ENCODE assay signal across 1 cellular context in genomic region chr14:99270491-99271287, GRCh38.
TF ChIP-seq lines count a peak whose summit lies in the region.

No MANE protein-coding gene starts in this region.

TF ChIP-seq in HEK293, 187 proteins besides CTCF, POLR2A, EP300 and RAD21 (continued from another document and continues in another):
- TF ChIP-seq ZSCAN4 (tag by site-specific recombination; IDR thresholded peaks at IDR 0.05) (no peak), ZNF169 (tag by site-specific recombination; IDR thresholded peaks at IDR 0.05) (no peak), ZNF148 (tag by site-specific recombination; IDR thresholded peaks at IDR 0.05; ENCODE audit: borderline replicate concordance) (no peak), TRIM28 (IDR thresholded peaks at IDR 0.05; ENCODE audit: borderline replicate concordance, low read length) (no peak), ZNF211 (tag by site-specific recombination; IDR thresholded peaks at IDR 0.05; ENCODE audit: low read depth) (no peak), ZBTB7A (tag by site-specific recombination; IDR thresholded peaks at IDR 0.05; ENCODE audit: low read depth) (no peak), ZNF660 (tag by site-specific recombination; IDR thresholded peaks at IDR 0.05) (0 out of 2 replicates have a peak, but pooled peaks have one; percentile 11), ZNF513 (tag by site-specific recombination; IDR thresholded peaks at IDR 0.05) (no peak), ZFP41 (tag by site-specific recombination; IDR thresholded peaks at IDR 0.05; ENCODE audit: borderline replicate concordance) (no peak), KLF7 (tag by site-specific recombination; IDR thresholded peaks at IDR 0.05; ENCODE audit: borderline replicate concordance) (no peak), ZNF404 (tag by site-specific recombination; IDR thresholded peaks at IDR 0.05) (no peak), ZNF76 (tag by site-specific recombination; IDR thresholded peaks at IDR 0.05; ENCODE audit: borderline replicate concordance, low read depth) (no peak), KLF9 (tag by site-specific recombination; IDR thresholded peaks at IDR 0.05; ENCODE audit: low read depth) (no peak), YY2 (tag by site-specific recombination; IDR thresholded peaks at IDR 0.05) (peak; percentile 53; the same call in 1 of the 2 replicates), SCRT2 (tag by site-specific recombination; IDR thresholded peaks at IDR 0.05) (no peak), GLIS2 (tag by site-specific recombination; IDR thresholded peaks at IDR 0.05) (peak; percentile 60), ZNF23 (tag by site-specific recombination; IDR thresholded peaks at IDR 0.05; ENCODE audit: borderline replicate concordance) (no peak), WT1 (tag by site-specific recombination; IDR thresholded peaks at IDR 0.05) (no peak), ZNF10 (tag by site-specific recombination; IDR thresholded peaks at IDR 0.05) (no peak), ZSCAN30 (tag by site-specific recombination; IDR thresholded peaks at IDR 0.05) (no peak), ZNF623 (tag by site-specific recombination; IDR thresholded peaks at IDR 0.05) (no peak), ZIC2 (tag by site-specific recombination; IDR thresholded peaks at IDR 0.05) (peak; percentile 59), ZFP37 (tag by site-specific recombination; IDR thresholded peaks at IDR 0.05) (no peak), SP2 (tag by site-specific recombination; IDR thresholded peaks at IDR 0.05) (no peak), SALL2 (tag by site-specific recombination; IDR thresholded peaks at IDR 0.05; ENCODE audit: borderline replicate concordance) (no peak), ZNF707 (tag by site-specific recombination; IDR thresholded peaks at IDR 0.05) (no peak), ZNF555 (tag by site-specific recombination; conservative IDR thresholded peaks at IDR 0.05) (no peak), MEIS1 (CRISPR knock-in tag; IDR thresholded peaks at IDR 0.05; ENCODE audit: borderline replicate concordance) (no peak), BCL6B (tag by site-specific recombination; IDR thresholded peaks at IDR 0.05) (no peak), ZNF146 (tag by site-specific recombination; IDR thresholded peaks at IDR 0.05) (no peak), GLI2 (tag by site-specific recombination; IDR thresholded peaks at IDR 0.05; ENCODE audit: borderline replicate concordance, low read depth) (no peak), RBAK (tag by site-specific recombination; IDR thresholded peaks at IDR 0.05) (no peak), ZNF26 (tag by site-specific recombination; IDR thresholded peaks at IDR 0.05) (no peak), FEZF1 (tag by site-specific recombination; IDR thresholded peaks at IDR 0.05) (no peak), ZBTB21 (tag by site-specific recombination; IDR thresholded peaks at IDR 0.05) (no peak), ZNF132 (tag by site-specific recombination; IDR thresholded peaks at IDR 0.05; ENCODE audit: borderline replicate concordance) (no peak), ZNF571 (tag by site-specific recombination; IDR thresholded peaks at IDR 0.05) (no peak), ZNF600 (tag by site-specific recombination; IDR thresholded peaks at IDR 0.05) (peak; percentile 24; the same call in 1 of the 2 replicates), HOXA7 (CRISPR knock-in tag; IDR thresholded peaks at IDR 0.05; ENCODE audit: borderline replicate concordance) (no peak), ZNF433 (tag by site-specific recombination; IDR thresholded peaks at IDR 0.05; ENCODE audit: low read depth) (no peak), ZNF747 (tag by site-specific recombination; IDR thresholded peaks at IDR 0.05) (no peak), ZNF558 (tag by site-specific recombination; IDR thresholded peaks at IDR 0.05) (no peak)
- TF ChIP-seq, protein P1, sequence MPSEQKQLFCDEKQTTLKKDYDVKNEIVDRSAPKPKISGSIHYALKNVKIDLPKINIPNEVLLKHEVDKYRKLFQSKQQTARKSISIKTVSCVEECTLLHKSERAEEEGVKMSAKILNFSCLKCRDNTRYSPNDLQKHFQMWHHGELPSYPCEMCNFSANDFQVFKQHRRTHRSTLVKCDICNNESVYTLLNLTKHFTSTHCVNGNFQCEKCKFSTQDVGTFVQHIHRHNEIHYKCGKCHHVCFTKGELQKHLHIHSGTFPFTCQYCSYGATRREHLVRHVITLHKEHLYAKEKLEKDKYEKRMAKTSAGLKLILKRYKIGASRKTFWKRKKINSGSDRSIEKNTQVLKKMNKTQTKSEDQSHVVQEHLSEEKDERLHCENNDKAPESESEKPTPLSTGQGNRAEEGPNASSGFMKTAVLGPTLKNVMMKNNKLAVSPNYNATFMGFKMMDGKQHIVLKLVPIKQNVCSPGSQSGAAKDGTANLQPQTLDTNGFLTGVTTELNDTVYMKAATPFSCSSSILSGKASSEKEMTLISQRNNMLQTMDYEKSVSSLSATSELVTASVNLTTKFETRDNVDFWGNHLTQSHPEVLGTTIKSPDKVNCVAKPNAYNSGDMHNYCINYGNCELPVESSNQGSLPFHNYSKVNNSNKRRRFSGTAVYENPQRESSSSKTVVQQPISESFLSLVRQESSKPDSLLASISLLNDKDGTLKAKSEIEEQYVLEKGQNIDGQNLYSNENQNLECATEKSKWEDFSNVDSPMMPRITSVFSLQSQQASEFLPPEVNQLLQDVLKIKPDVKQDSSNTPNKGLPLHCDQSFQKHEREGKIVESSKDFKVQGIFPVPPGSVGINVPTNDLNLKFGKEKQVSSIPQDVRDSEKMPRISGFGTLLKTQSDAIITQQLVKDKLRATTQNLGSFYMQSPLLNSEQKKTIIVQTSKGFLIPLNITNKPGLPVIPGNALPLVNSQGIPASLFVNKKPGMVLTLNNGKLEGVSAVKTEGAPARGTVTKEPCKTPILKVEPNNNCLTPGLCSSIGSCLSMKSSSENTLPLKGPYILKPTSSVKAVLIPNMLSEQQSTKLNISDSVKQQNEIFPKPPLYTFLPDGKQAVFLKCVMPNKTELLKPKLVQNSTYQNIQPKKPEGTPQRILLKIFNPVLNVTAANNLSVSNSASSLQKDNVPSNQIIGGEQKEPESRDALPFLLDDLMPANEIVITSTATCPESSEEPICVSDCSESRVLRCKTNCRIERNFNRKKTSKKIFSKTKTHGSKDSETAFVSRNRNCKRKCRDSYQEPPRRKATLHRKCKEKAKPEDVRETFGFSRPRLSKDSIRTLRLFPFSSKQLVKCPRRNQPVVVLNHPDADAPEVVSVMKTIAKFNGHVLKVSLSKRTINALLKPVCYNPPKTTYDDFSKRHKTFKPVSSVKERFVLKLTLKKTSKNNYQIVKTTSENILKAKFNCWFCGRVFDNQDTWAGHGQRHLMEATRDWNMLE (tag by site-specific recombination; conservative IDR thresholded peaks at IDR 0.05; ENCODE audit: low read depth), result no peak
- TF ChIP-seq, protein P2, sequence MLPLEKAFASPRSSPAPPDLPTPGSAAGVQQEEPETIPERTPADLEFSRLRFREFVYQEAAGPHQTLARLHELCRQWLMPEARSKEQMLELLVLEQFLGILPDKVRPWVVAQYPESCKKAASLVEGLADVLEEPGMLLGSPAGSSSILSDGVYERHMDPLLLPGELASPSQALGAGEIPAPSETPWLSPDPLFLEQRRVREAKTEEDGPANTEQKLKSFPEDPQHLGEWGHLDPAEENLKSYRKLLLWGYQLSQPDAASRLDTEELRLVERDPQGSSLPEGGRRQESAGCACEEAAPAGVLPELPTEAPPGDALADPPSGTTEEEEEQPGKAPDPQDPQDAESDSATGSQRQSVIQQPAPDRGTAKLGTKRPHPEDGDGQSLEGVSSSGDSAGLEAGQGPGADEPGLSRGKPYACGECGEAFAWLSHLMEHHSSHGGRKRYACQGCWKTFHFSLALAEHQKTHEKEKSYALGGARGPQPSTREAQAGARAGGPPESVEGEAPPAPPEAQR (tag by site-specific recombination; IDR thresholded peaks at IDR 0.05), result no peak
- TF ChIP-seq, protein P3, sequence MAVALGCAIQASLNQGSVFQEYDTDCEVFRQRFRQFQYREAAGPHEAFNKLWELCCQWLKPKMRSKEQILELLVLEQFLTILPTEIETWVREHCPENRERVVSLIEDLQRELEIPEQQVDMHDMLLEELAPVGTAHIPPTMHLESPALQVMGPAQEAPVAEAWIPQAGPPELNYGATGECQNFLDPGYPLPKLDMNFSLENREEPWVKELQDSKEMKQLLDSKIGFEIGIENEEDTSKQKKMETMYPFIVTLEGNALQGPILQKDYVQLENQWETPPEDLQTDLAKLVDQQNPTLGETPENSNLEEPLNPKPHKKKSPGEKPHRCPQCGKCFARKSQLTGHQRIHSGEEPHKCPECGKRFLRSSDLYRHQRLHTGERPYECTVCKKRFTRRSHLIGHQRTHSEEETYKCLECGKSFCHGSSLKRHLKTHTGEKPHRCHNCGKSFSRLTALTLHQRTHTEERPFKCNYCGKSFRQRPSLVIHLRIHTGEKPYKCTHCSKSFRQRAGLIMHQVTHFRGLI (tag by site-specific recombination; IDR thresholded peaks at IDR 0.05), result 0 out of 2 replicates have a peak, but pooled peaks have one; percentile 27
- TF ChIP-seq, protein P4, sequence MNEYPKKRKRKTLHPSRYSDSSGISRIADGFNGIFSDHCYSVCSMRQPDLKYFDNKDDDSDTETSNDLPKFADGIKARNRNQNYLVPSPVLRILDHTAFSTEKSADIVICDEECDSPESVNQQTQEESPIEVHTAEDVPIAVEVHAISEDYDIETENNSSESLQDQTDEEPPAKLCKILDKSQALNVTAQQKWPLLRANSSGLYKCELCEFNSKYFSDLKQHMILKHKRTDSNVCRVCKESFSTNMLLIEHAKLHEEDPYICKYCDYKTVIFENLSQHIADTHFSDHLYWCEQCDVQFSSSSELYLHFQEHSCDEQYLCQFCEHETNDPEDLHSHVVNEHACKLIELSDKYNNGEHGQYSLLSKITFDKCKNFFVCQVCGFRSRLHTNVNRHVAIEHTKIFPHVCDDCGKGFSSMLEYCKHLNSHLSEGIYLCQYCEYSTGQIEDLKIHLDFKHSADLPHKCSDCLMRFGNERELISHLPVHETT (tag by site-specific recombination; IDR thresholded peaks at IDR 0.05), result no peak
